ENCODE assay signal across 21 cellular contexts in genomic region chr1:206937437-206937836, GRCh38. TPM values are rescaled to one million over a fixed set of nuclear protein-coding genes. Genes with fewer than 3 reads are reported as not detected.
DNase-seq lines count a peak whose midpoint lies in the region; ATAC-seq, FAIRE-seq and TF ChIP-seq lines count a peak whose summit lies in the region.
"Had no signal": no experiment of that assay in that cellular context is flagged by ENCODE, and none has a peak within 500 bp of the region (broad histone marks: within the 10 kb centered on the region; RNA-seq: fewer than 3 reads in every experiment).

No MANE protein-coding gene starts in this region.

- in situ Hi-C loops in GM12878 (cut with MboI), result no loop called here

- H3K4me2 ChIP-seq in Loucy (ENCODE audit: low read depth, low read length, poor library complexity, severe bottlenecking) (no peak overlapping the region), GM12878 (ENCODE audit: control insufficient read depth, insufficient read depth) (no peak overlapping the region)
- H3K4me2 ChIP-seq: PC-9, SK-N-SH had no signal

- CTCF ChIA-PET in GM12878 (lab: Yijun Ruan, JAX), result interaction anchor here (0.6 to 13.5 kb wide), 6 partner anchors 17 to 130 kb away, joined by 3 to 643 read pairs (median 128); partner anchors contain the start of genes FCAMR and FCMR

- no peaks in the 10 kb centered on the region for H3F3A ChIP-seq in Loucy (ENCODE audit: low read depth)

- H3K79me2 ChIP-seq in Loucy (ENCODE audit: insufficient read depth, low read length), result no peaks in the 10 kb centered on the region
- H3K79me2 ChIP-seq in GM12878 (ENCODE audit: control insufficient read depth, insufficient read depth, low read length), result no peaks in the 10 kb centered on the region

- H3K9ac ChIP-seq in Loucy (ENCODE audit: low read depth, low read length, poor library complexity, severe bottlenecking) (no peak overlapping the region), GM12878 (ENCODE audit: control insufficient read depth, insufficient read depth, low read length) (no peak overlapping the region)
- H3K9ac ChIP-seq: SK-N-SH had no signal

- H3K9me2 ChIP-seq in Loucy (replicated peaks; ENCODE audit: low read depth, low read length), result no peaks in the 10 kb centered on the region
- H3K9me2 ChIP-seq: SK-N-SH had no signal

- BruUV-seq in GM12878 (replicated peaks; lab: Mats Ljungman, UMichigan), result no TSS peak

- H3K36me3 ChIP-seq in Loucy (ENCODE audit: insufficient read depth, low read length), result no peaks in the 10 kb centered on the region
- no peaks in the 10 kb centered on the region for H3K36me3 ChIP-seq in GM12878 (ENCODE audit: control insufficient read depth in 2 of 2, insufficient read depth in 2 of 2, low read length in 1 of 2)
- H3K36me3 ChIP-seq in sigmoid colon, result no peaks in the 10 kb centered on the region

- no peak for TF ChIP-seq RAD21 in GM12878 (IDR thresholded peaks at IDR 0.05; ENCODE audit: insufficient read depth, low read depth, low read length)

- DNase-seq in CMK (ENCODE audit: low read depth) (peak; percentile 49), GM12878 (ENCODE audit: low read depth, low spot score) (no peak), pons (ENCODE audit: low spot score) (peak; percentile 51), sigmoid colon (no peak), LoVo (ENCODE audit: low spot score) (no peak)
- DNase-seq: AML-193; CD4-positive, alpha-beta T cell; H9; NCI-H1048; NCI-H2107; NCI-H345; NCI-H69; NK-92 treated with Interleukin-12 subunit alpha and Interleukin-12 subunit beta, amount 100 ng/mL, for 24 hours; PC-9; SK-N-SH had no signal

- SMC1A ChIA-PET in GM12878 (lab: Charles Lee; ENCODE audit: uncharacterized antibody, unreplicated experiment), result interaction anchor here (1.4 to 8.5 kb wide), 2 partner anchors 29 to 46 kb away, joined by 3 to 148 read pairs; no protein-coding TSS in a partner anchor

- TF ChIP-seq CTCF in Loucy (conservative IDR thresholded peaks at IDR 0.05; ENCODE audit: low read length) (peak; percentile 20; the same call in 1 of the 2 replicates), GM12878 (IDR thresholded peaks at IDR 0.05 in 2 of 3, conservative IDR thresholded peaks at IDR 0.05 in 1 of 3; ENCODE audit: control insufficient read depth in 2 of 3, extremely low read depth in 1 of 3, insufficient read depth in 1 of 3, low read depth in 3 of 3, low read length in 3 of 3) (no peak), sigmoid colon (IDR thresholded peaks at IDR 0.05) (no peak)

- H4K20me1 ChIP-seq in Loucy (ENCODE audit: insufficient read depth, low read length, poor library complexity, severe bottlenecking) (no peaks in the 10 kb centered on the region), GM12878 (ENCODE audit: control insufficient read depth, insufficient read depth) (no peaks in the 10 kb centered on the region)

- WGBS in GM12878 (ENCODE audit: insufficient coverage, insufficient replicate concordance, low lambda C conversion rate, missing lambda C conversion rate), result 66% methylated on average over 6 of the region's 6 CpGs
- WGBS in sigmoid colon, 2 donors, result 49 to 78% methylated on average over 6 of the region's 6 CpGs

- H3K9me3 ChIP-seq in Loucy (ENCODE audit: insufficient read depth, low read depth, low read length) (no peaks in the 10 kb centered on the region), GM12878 (replicated peaks; ENCODE audit: control insufficient read depth, insufficient read depth, low read length) (no peaks in the 10 kb centered on the region), sigmoid colon (no peaks in the 10 kb centered on the region)
- H3K9me3 ChIP-seq: SK-N-SH had no signal

- H3K27me3 ChIP-seq in Loucy (ENCODE audit: insufficient read depth, low read length, poor library complexity, severe bottlenecking), result no peaks in the 10 kb centered on the region
- no peaks in the 10 kb centered on the region for H3K27me3 ChIP-seq in GM12878 (replicated peaks in 1 of 2; ENCODE audit: control insufficient read depth in 2 of 2, insufficient read depth in 2 of 2, low read length in 1 of 2)
- no peaks in the 10 kb centered on the region for H3K27me3 ChIP-seq in sigmoid colon

- POLR2A ChIA-PET in GM12878 (lab: Charles Lee), result interaction anchor here (13.3 kb wide), 1 partner anchor 21 kb away, joined by 222 read pairs; the partner anchor contains the start of gene FCMR

- TF ChIP-seq POLR2A in GM12878 (IDR thresholded peaks at IDR 0.05; ENCODE audit: low read depth, low read length), result no peak
- no peak for TF ChIP-seq POLR2A in sigmoid colon (IDR thresholded peaks at IDR 0.05)

- no peak overlapping the region for H3K4me3 ChIP-seq in Loucy (ENCODE audit: low read length, poor library complexity, severe bottlenecking)
- H3K4me3 ChIP-seq in GM12878, result no peak overlapping the region
- H3K4me3 ChIP-seq in sigmoid colon, result no peak overlapping the region
- H3K4me3 ChIP-seq: PC-9 had no signal

- H3K27ac ChIP-seq in GM12878 (ENCODE audit: control insufficient read depth, insufficient read depth) (no peak overlapping the region), sigmoid colon (no peak overlapping the region)
- H3K27ac ChIP-seq: PC-9 had no signal

- H3K4me1 ChIP-seq in Loucy (ENCODE audit: insufficient read depth, low read length, poor library complexity, severe bottlenecking) (no peaks in the 10 kb centered on the region), GM12878 (ENCODE audit: control insufficient read depth, insufficient read depth, low read length) (peaks cover 8% of the 10 kb centered on the region), sigmoid colon (no peaks in the 10 kb centered on the region)

- no peak for FAIRE-seq in GM12878 (lab: Jason Lieb, UNC)
- FAIRE-seq: D721Med, GM18507 had no signal

- RAD21 ChIA-PET in GM12878 (lab: Charles Lee; ENCODE audit: unreplicated experiment), result interaction anchor here (0.6 to 13.5 kb wide), 4 partner anchors 20 to 203 kb away, joined by 3 to 371 read pairs (median 98); partner anchors contain the start of gene FCMR

- intact Hi-C loops in GM12878 (cut with micrococcal nuclease; ENCODE audit: unreplicated experiment) (no loop called here), sigmoid colon (cut with DNase I) (no loop called here)

- TF ChIP-seq EP300 in GM12878 (IDR thresholded peaks at IDR 0.05; ENCODE audit: borderline replicate concordance in 1 of 2, control insufficient read depth in 1 of 2, low read depth in 2 of 2, low read length in 2 of 2) (no peak), sigmoid colon (IDR thresholded peaks at IDR 0.05) (no peak)

- H2AFZ ChIP-seq in Loucy (ENCODE audit: low read length), result no peak overlapping the region
- H2AFZ ChIP-seq in GM12878 (ENCODE audit: control insufficient read depth, low read depth, low read length), result no peak overlapping the region
- H2AFZ ChIP-seq: PC-9 had no signal

- ATAC-seq in GM12878 (no peak), HG03097 (IDR thresholded peaks at IDR 0.05; ENCODE audit: low FRiP score, unreplicated experiment) (no peak)

RNA-seq across cellular contexts. Expression of gene PIGR, which starts 8.8 kb away (rescaled TPM):
- total RNA-seq in GM12878 (2013; cell fraction: nucleolus; rRNA removed), result 0.59 and 0.61 TPM in 2 replicates
- 1.6 and 1.8 TPM in 2 replicates for total RNA-seq in GM12878 (2014; rRNA removed)
- 7.6 and 7.9 TPM in 2 replicates for total RNA-seq in GM12878 (2014; rRNA removed; fragmentation: Illumina TruSeq; extraction: Trizol)
- 4.7 and 5.0 TPM in 2 replicates for total RNA-seq in GM12878 (2021)
- polyA plus RNA-seq in GM12878 (2011; ENCODE audit: low read depth), result 1.3 TPM
- 1.7 and 1.8 TPM in 2 replicates for polyA plus RNA-seq in GM12878 (2011; rRNA removed)
- polyA plus RNA-seq in GM12878 (2011; cell fraction: cytosol; rRNA removed), result 0.92 and 0.93 TPM in 2 replicates
- polyA plus RNA-seq in GM12878 (2011; cell fraction: nucleus; rRNA removed), result 1.0 TPM in 2 replicates
- 2.4 and 5.4 TPM in 2 replicates for polyA plus RNA-seq in GM12878 (2012)
- polyA plus RNA-seq in GM12878 (2014; fragmentation: Illumina TruSeq; extraction: Trizol), result 4.1 and 14.3 TPM in 2 replicates
- polyA plus RNA-seq in GM12878 (2014; fragmentation: Nextera tagmentation; extraction: Ambion mirVana), result 1 to 10 TPM; 1.1 to 2.0 TPM
- 1.7 and 2.4 TPM in 2 replicates for polyA plus RNA-seq in GM12878 (2014; rRNA removed)
- polyA plus RNA-seq in GM12878 (2016; fragmentation: Nextera tagmentation; extraction: Ambion mirVana), result 1 to 10 TPM in 1 of 2 experiments, under 1 TPM in 1; 0.96 to 1.2 TPM
- 3.9 and 4.7 TPM in 2 replicates for polyA minus RNA-seq in GM12878 (2011; rRNA and poly(A)+ RNA removed)
- 1.9 and 3.5 TPM in 2 replicates for polyA minus RNA-seq in GM12878 (2011; cell fraction: cytosol; rRNA and poly(A)+ RNA removed)
- polyA minus RNA-seq in GM12878 (2011; cell fraction: nucleus; rRNA and poly(A)+ RNA removed), result 4.5 and 5.0 TPM in 2 replicates
- total RNA-seq in sigmoid colon, result 1 to 10 TPM in 2 of 4 donors, under 1 TPM in 1, not detected in 1; 0.16 to 9.3 (median 8.6) TPM
- polyA plus RNA-seq in sigmoid colon, result 1,000 to 10,000 TPM in 1 of 3 donors, 100 to 1,000 TPM in 2; 163 to 3,648 (median 569) TPM
- total RNA-seq: CD4-positive, alpha-beta T cell; Daoy; H9; LHCN-M2; PC-9 had no signal
- polyA plus RNA-seq: SK-N-SH had no signal

RNA-seq across cellular contexts. Expression of gene FCMR, which starts 15.7 kb away (rescaled TPM):
- total RNA-seq in GM12878 (2013; cell fraction: nucleolus; rRNA removed), result 279 and 312 TPM in 2 replicates
- 112 and 125 TPM in 2 replicates for total RNA-seq in GM12878 (2014; rRNA removed)
- 95.3 and 97.0 TPM in 2 replicates for total RNA-seq in GM12878 (2014; rRNA removed; fragmentation: Illumina TruSeq; extraction: Trizol)
- 191 and 207 TPM in 2 replicates for total RNA-seq in GM12878 (2021)
- 172 TPM for polyA plus RNA-seq in GM12878 (2011; ENCODE audit: low read depth)
- 110 and 200 TPM in 2 replicates for polyA plus RNA-seq in GM12878 (2011; rRNA removed)
- 276 and 324 TPM in 2 replicates for polyA plus RNA-seq in GM12878 (2011; cell fraction: cytosol; rRNA removed)
- polyA plus RNA-seq in GM12878 (2011; cell fraction: nucleus; rRNA removed), result 227 and 311 TPM in 2 replicates
- 247 and 253 TPM in 2 replicates for polyA plus RNA-seq in GM12878 (2012)
- 245 and 297 TPM in 2 replicates for polyA plus RNA-seq in GM12878 (2014; fragmentation: Illumina TruSeq; extraction: Trizol)
- 10 to 100 TPM; 79.7 to 81.7 TPM for polyA plus RNA-seq in GM12878 (2014; fragmentation: Nextera tagmentation; extraction: Ambion mirVana)
- 155 and 157 TPM in 2 replicates for polyA plus RNA-seq in GM12878 (2014; rRNA removed)
- polyA plus RNA-seq in GM12878 (2016; fragmentation: Nextera tagmentation; extraction: Ambion mirVana), result 100 to 1,000 TPM; 107 to 120 TPM
- polyA minus RNA-seq in GM12878 (2011; rRNA and poly(A)+ RNA removed), result 217 and 266 TPM in 2 replicates
- polyA minus RNA-seq in GM12878 (2011; cell fraction: cytosol; rRNA and poly(A)+ RNA removed), result 72.0 and 80.5 TPM in 2 replicates
- polyA minus RNA-seq in GM12878 (2011; cell fraction: nucleus; rRNA and poly(A)+ RNA removed), result 80.6 and 107 TPM in 2 replicates
- 1 to 10 TPM in 2 of 4 donors, under 1 TPM in 1, not detected in 1; 0.49 to 1.5 (median 1.1) TPM for total RNA-seq in sigmoid colon
- polyA plus RNA-seq in sigmoid colon, result 100 to 1,000 TPM in 1 of 3 donors, 1 to 10 TPM in 2; 1.8 to 111 (median 3.5) TPM
- total RNA-seq: H9, LHCN-M2 had no signal

RNA-seq across cellular contexts. Expression of gene FCAMR, which starts 32.8 kb away (rescaled TPM):
- 0.24 TPM in 1 of 2 replicates, not detected in the other for total RNA-seq in GM12878 (2013; cell fraction: nucleolus; rRNA removed)
- total RNA-seq in GM12878 (2014; rRNA removed) (0.06 and 0.16 TPM in 2 replicates), GM12878 (2014; rRNA removed; fragmentation: Illumina TruSeq; extraction: Trizol) (0.04 and 0.14 TPM in 2 replicates), GM12878 (2021) (not detected in 2 replicates), sigmoid colon (not detected)
- polyA plus RNA-seq in GM12878 (2011; ENCODE audit: low read depth), result not detected
- polyA plus RNA-seq in GM12878 (2011; rRNA removed) (0.08 TPM in 1 of 2 replicates, not detected in the other), GM12878 (2014; fragmentation: Illumina TruSeq; extraction: Trizol) (0.04 and 0.11 TPM in 2 replicates), GM12878 (2014; fragmentation: Nextera tagmentation; extraction: Ambion mirVana) (under 1 TPM in 1 of 2 experiments, not detected in 1; 0.05 TPM), GM12878 (2014; rRNA removed) (0.15 and 0.16 TPM in 2 replicates), GM12878 (2016; fragmentation: Nextera tagmentation; extraction: Ambion mirVana) (under 1 TPM in 1 of 2 experiments, not detected in 1; 0.14 TPM), sigmoid colon (1 to 10 TPM in 1 of 3 donors, not detected in 2; 1.5 TPM)
- 0.08 and 0.12 TPM in 2 replicates for polyA plus RNA-seq in GM12878 (2011; cell fraction: cytosol; rRNA removed)
- polyA plus RNA-seq in GM12878 (2011; cell fraction: nucleus; rRNA removed), result 0.13 TPM in 1 of 2 replicates, not detected in the other
- 0.09 TPM in 1 of 2 replicates, not detected in the other for polyA plus RNA-seq in GM12878 (2012)
- polyA minus RNA-seq in GM12878 (2011; rRNA and poly(A)+ RNA removed), result 0.10 and 0.22 TPM in 2 replicates
- polyA minus RNA-seq in GM12878 (2011; cell fraction: cytosol; rRNA and poly(A)+ RNA removed), result not detected in 2 replicates
- 0.19 and 0.24 TPM in 2 replicates for polyA minus RNA-seq in GM12878 (2011; cell fraction: nucleus; rRNA and poly(A)+ RNA removed)
- total RNA-seq: CD4-positive, alpha-beta T cell; Daoy; H9; LHCN-M2; PC-9 had no signal
- polyA plus RNA-seq: SK-N-SH had no signal

RNA-seq across cellular contexts. Expression of gene IL24, which starts 40.2 kb away (rescaled TPM):
- 0.29 TPM in 1 of 2 replicates, not detected in the other for total RNA-seq in GM12878 (2013; cell fraction: nucleolus; rRNA removed)
- total RNA-seq in GM12878 (2014; rRNA removed), result 0.11 TPM in 2 replicates
- total RNA-seq in GM12878 (2014; rRNA removed; fragmentation: Illumina TruSeq; extraction: Trizol), result 0.22 TPM in 1 of 2 replicates, not detected in the other
- total RNA-seq in GM12878 (2021), result 0.16 TPM in 1 of 2 replicates, not detected in the other
- 14.3 TPM for polyA plus RNA-seq in GM12878 (2011; ENCODE audit: low read depth)
- 0.05 and 0.19 TPM in 2 replicates for polyA plus RNA-seq in GM12878 (2011; rRNA removed)
- 0.03 TPM in 1 of 2 replicates, not detected in the other for polyA plus RNA-seq in GM12878 (2011; cell fraction: cytosol; rRNA removed)
- not detected in 2 replicates for polyA plus RNA-seq in GM12878 (2011; cell fraction: nucleus; rRNA removed)
- polyA plus RNA-seq in GM12878 (2012), result 28.2 and 39.9 TPM in 2 replicates
- polyA plus RNA-seq in GM12878 (2014; fragmentation: Illumina TruSeq; extraction: Trizol), result 0.21 and 0.41 TPM in 2 replicates
- polyA plus RNA-seq in GM12878 (2014; fragmentation: Nextera tagmentation; extraction: Ambion mirVana), result 10 to 100 TPM; 19.0 to 19.8 TPM
- polyA plus RNA-seq in GM12878 (2014; rRNA removed), result 0.13 and 0.35 TPM in 2 replicates
- 1 to 10 TPM; 5.1 to 6.4 TPM for polyA plus RNA-seq in GM12878 (2016; fragmentation: Nextera tagmentation; extraction: Ambion mirVana)
- polyA minus RNA-seq in GM12878 (2011; rRNA and poly(A)+ RNA removed), result not detected in 2 replicates
- polyA minus RNA-seq in GM12878 (2011; cell fraction: cytosol; rRNA and poly(A)+ RNA removed), result not detected in 2 replicates
- polyA minus RNA-seq in GM12878 (2011; cell fraction: nucleus; rRNA and poly(A)+ RNA removed), result not detected in 2 replicates
- not detected for total RNA-seq in sigmoid colon
- under 1 TPM in 2 of 3 donors, not detected in 1; 0.36 to 0.46 TPM for polyA plus RNA-seq in sigmoid colon
- total RNA-seq: CD4-positive, alpha-beta T cell; H9; PC-9 had no signal

Comparison
In these comparisons a context has a peak if more than half of its experiments do, and no peak if none do; other contexts are left out.
1. DNase-seq: peak in CMK (single experiment) and pons (single experiment); none in GM12878 (single experiment), sigmoid colon (single experiment) and LoVo (single experiment).
2. RNA of gene FCMR, which starts 15.7 kb away (total RNA-seq): 95.3 to 312 TPM in GM12878; 0.49 to 1.5 TPM in sigmoid colon; every median in the first group is over 10 times any median in the second.